8 cellular contexts compared by ENCODE assay signal in the genomic region with DNA sequence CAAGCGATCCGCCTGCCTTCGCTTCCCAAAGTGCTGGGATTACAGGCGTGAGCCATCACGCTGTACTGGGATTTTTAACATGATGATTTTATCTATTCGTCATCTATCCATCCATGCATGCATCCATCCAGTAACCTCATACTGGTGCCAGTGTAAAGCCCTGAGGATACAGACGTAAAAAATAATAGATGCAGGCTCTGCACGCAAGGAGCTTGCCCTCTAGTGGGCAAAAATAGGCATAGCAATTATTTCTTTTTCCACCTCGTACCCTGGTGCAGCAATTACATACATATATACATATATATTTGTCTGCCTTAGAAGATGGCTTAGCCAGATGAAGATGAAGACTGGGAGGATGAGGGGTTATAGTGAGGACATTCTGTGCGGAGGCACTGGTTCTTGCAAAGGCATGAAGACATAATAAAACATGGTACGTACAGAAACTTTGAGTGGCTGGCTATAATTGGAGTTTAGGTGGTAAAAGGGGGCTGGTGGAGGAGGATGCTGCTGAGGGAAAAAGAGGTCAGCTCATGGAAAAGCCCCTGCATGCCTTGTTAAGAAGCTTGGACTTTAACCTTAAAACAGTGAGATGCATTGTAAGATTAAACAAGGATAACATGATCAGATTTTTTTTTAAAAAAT. TPM values are rescaled to one million over a fixed set of nuclear protein-coding genes. Genes with fewer than 3 reads are reported as not detected.
DNase-seq lines count a peak whose midpoint lies in the region; ATAC-seq, FAIRE-seq and TF ChIP-seq lines count a peak whose summit lies in the region.

No MANE protein-coding gene starts in this region.

- TF ChIP-seq CTCF in A549 (IDR thresholded peaks at IDR 0.05) (peak; percentile 94), PC-9 (conservative IDR thresholded peaks at IDR 0.05) (peak; percentile 93), coronary artery (IDR thresholded peaks at IDR 0.05) (peak; percentile 82)

- H3F3A ChIP-seq in PC-9 (ENCODE audit: insufficient read depth, low read depth): no peaks in the 10 kb centered on the region

- CTCF ChIA-PET in A549 (lab: Yijun Ruan, JAX): interaction anchor here (0.6 to 8.2 kb wide), 40 partner anchors 8 to 627 kb away, joined by 3 to 125 read pairs (median 5); a partner anchor contains a TSS
- CTCF ChIA-PET in PC-9 (lab: Charles Lee): interaction anchor here (0.6 kb wide), 1 partner anchor 194 kb away, joined by 3 read pairs; no protein-coding TSS in a partner anchor

- no peak overlapping the region for H3K4me2 ChIP-seq in A549
- no peak overlapping the region for H3K4me2 ChIP-seq in PC-9

- H3K4me1 Mint-ChIP-seq in memory B cell: peaks cover 4% of the 10 kb centered on the region

- no TSS peak for BruUV-seq in PC-9 (replicated peaks; lab: Mats Ljungman, UMichigan)

- H3K9me2 ChIP-seq in PC-9 (ENCODE audit: insufficient read depth): no peaks in the 10 kb centered on the region

- DNase-seq in A549 (ENCODE audit: low read depth in 1 of 2, low spot score in 1 of 2) (peak; percentile 64 to 67), G401 (ENCODE audit: low spot score) (peak; percentile 71), HuH-7.5 (ENCODE audit: low spot score) (peak; percentile 13), PC-9 (peak; percentile 8 to 59), coronary artery (ENCODE audit: low spot score) (no peak), memory B cell (ENCODE audit: low spot score in 2 of 2) (peak; percentile 20 to 30)

- H3K27ac Mint-ChIP-seq in memory B cell: no peak overlapping the region

- no peaks in the 10 kb centered on the region for H3K9me3 ChIP-seq in A549
- H3K9me3 ChIP-seq in PC-9 (ENCODE audit: insufficient read depth, low read depth): no peaks in the 10 kb centered on the region

- no peaks in the 10 kb centered on the region for H3K27me3 Mint-ChIP-seq in memory B cell

- no peaks in the 10 kb centered on the region for H3K9me3 Mint-ChIP-seq in memory B cell

- intact Hi-C loops in PC-9 (cut with micrococcal nuclease; ENCODE audit: unreplicated experiment): loop anchor here (10.0 kb wide), 1 partner anchor 477 kb away; no protein-coding TSS in a partner anchor

- 39% methylated on average over 11 of the region's 11 CpGs for WGBS in A549 (ENCODE audit: missing lambda C conversion rate)

- ATAC-seq in A549: peak; percentile 36 to 85; a peak in 5 of 6 replicates
- ATAC-seq in memory B cell (ENCODE audit: low read depth): peak; percentile 71
- no peak for ATAC-seq in GM18873 (IDR thresholded peaks at IDR 0.05; ENCODE audit: low FRiP score, unreplicated experiment)
- ATAC-seq in HG03439 (IDR thresholded peaks at IDR 0.05; ENCODE audit: unreplicated experiment): no peak

- no peaks in the 10 kb centered on the region for H4K20me1 ChIP-seq in PC-9 (ENCODE audit: insufficient read depth)

- no peak overlapping the region for H2AFZ ChIP-seq in PC-9

- H3K36me3 ChIP-seq in PC-9 (ENCODE audit: low read depth): no peaks in the 10 kb centered on the region

- H3K4me1 ChIP-seq in A549 (peaks cover 8% of the 10 kb centered on the region; the same call in 2 of the 3 replicates), PC-9 (replicated peaks; ENCODE audit: insufficient read depth) (no peaks in the 10 kb centered on the region)

- H3K27ac ChIP-seq in A549 (no peak overlapping the region), PC-9 (no peak overlapping the region), coronary artery (no peak overlapping the region)

- H3K4me3 Mint-ChIP-seq in memory B cell: no peak overlapping the region

- no peaks in the 10 kb centered on the region for H3K79me2 ChIP-seq in PC-9 (ENCODE audit: low read depth)

- peaks cover 3% of the 10 kb centered on the region for H3K36me3 Mint-ChIP-seq in memory B cell

- TF ChIP-seq POLR2A in A549 (IDR thresholded peaks at IDR 0.05; ENCODE audit: low read length): no peak

- H3K4me3 ChIP-seq in A549: no peak overlapping the region
- H3K4me3 ChIP-seq in PC-9: no peak overlapping the region
- H3K4me3 ChIP-seq in coronary artery: no peak overlapping the region

- FAIRE-seq in A549 (lab: Jason Lieb, UNC): no peak

- peak; percentile 83 to 88 for TF ChIP-seq RAD21 in A549 (conservative IDR thresholded peaks at IDR 0.05 in 1 of 2, IDR thresholded peaks at IDR 0.05 in 1 of 2)

- POLR2A ChIA-PET in A549 (lab: Yijun Ruan, JAX): interaction anchor here (1.0 kb wide), 1 partner anchor 19 kb away, joined by 4 read pairs; no protein-coding TSS in a partner anchor
- POLR2A ChIA-PET in PC-9 (lab: Charles Lee; ENCODE audit: unreplicated experiment): no interaction called here

- TF ChIP-seq EP300 in A549 (IDR thresholded peaks at IDR 0.05): no peak

- in situ Hi-C loops in G401 (cut with HindIII; ENCODE audit: low sequenced_read_pairs): no loop called here

- H3K27me3 ChIP-seq in PC-9 (ENCODE audit: insufficient read depth, low read depth): no peaks in the 10 kb centered on the region

TF ChIP-seq in A549, 52 proteins besides CTCF, POLR2A, EP300 and RAD21:
- TF ChIP-seq HOXA7 (CRISPR knock-in tag; IDR thresholded peaks at IDR 0.05) (no peak), SMC3 (IDR thresholded peaks at IDR 0.05) (peak; percentile 86)
- TF ChIP-seq, protein P1, sequence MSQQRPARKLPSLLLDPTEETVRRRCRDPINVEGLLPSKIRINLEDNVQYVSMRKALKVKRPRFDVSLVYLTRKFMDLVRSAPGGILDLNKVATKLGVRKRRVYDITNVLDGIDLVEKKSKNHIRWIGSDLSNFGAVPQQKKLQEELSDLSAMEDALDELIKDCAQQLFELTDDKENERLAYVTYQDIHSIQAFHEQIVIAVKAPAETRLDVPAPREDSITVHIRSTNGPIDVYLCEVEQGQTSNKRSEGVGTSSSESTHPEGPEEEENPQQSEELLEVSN (IDR thresholded peaks at IDR 0.05; ENCODE audit: borderline replicate concordance, low read depth): no peak

RNA-seq across cellular contexts. Expression of a gene that starts 19.6 kb away (rescaled TPM):
- polyA plus RNA-seq in A549 (2011; rRNA removed) (19.1 and 27.0 TPM in 2 replicates), A549 (2017; fragmentation: RNase III; extraction: RNeasy Plus Mini Kit Qiagen cat#74134 plus additional on column Dnase treatment) (21.1 to 25.2 TPM (median 23.3 TPM) in 3 replicates)
- 21.8 and 23.3 TPM in 2 replicates for polyA plus RNA-seq in A549 (2012; cell fraction: cytosol; rRNA removed)
- polyA plus RNA-seq in A549 (2012; cell fraction: nucleus; rRNA removed): 9.0 and 9.3 TPM in 2 replicates
- 13.6 and 14.3 TPM in 2 replicates for polyA minus RNA-seq in A549 (2011; rRNA and poly(A)+ RNA removed)
- total RNA-seq in G401 (2014; rRNA removed; shearing (Covaris generic)): 21.8 and 32.5 TPM in 2 replicates
- 20.5 and 21.3 TPM in 2 replicates for total RNA-seq in PC-9 (2021)

RNA-seq across cellular contexts. Expression of a gene that starts 44.6 kb away (rescaled TPM):
- polyA plus RNA-seq in A549 (2011; rRNA removed): 17.5 and 20.8 TPM in 2 replicates
- polyA plus RNA-seq in A549 (2012; cell fraction: cytosol; rRNA removed): 2.8 and 3.1 TPM in 2 replicates
- 3.5 and 5.1 TPM in 2 replicates for polyA plus RNA-seq in A549 (2012; cell fraction: nucleus; rRNA removed)
- 8.5 to 11.0 TPM (median 9.3 TPM) in 3 replicates for polyA plus RNA-seq in A549 (2017; fragmentation: RNase III; extraction: RNeasy Plus Mini Kit Qiagen cat#74134 plus additional on column Dnase treatment)
- 10.9 and 11.1 TPM in 2 replicates for polyA minus RNA-seq in A549 (2011; rRNA and poly(A)+ RNA removed)
- 9.8 and 13.5 TPM in 2 replicates for total RNA-seq in G401 (2014; rRNA removed; shearing (Covaris generic))
- 8.8 and 12.1 TPM in 2 replicates for total RNA-seq in PC-9 (2021)

Comparison
In these comparisons a context has a peak if more than half of its experiments do, and no peak if none do; other contexts are left out.
1. ATAC-seq: peak in A549 (2 of 2) and memory B cell (single experiment); none in GM18873 (single experiment) and HG03439 (single experiment).
2. Peak in every context shown above with its lines, with median percentiles within 50 percentile points of each other: CTCF ChIP-seq.